ENCODE assay signal across 37 cellular contexts in genomic region chr1:20849100-20849499, GRCh38.
"Had no signal": no experiment of that assay in that cellular context is flagged by ENCODE, and none has a peak within 500 bp of the region (broad histone marks: within the 10 kb centered on the region; RNA-seq: fewer than 3 reads in every experiment).

No MANE protein-coding gene starts in this region.

- H3K4me3 ChIP-seq: body of pancreas, MG63, SJCRH30 had no signal

- H3K9me3 ChIP-seq: body of pancreas, MG63, SJCRH30 had no signal

- H3K4me1 ChIP-seq: body of pancreas, SJCRH30 had no signal

- H3K27me3 ChIP-seq: body of pancreas, MG63, SJCRH30 had no signal

- DNase-seq: activated CD4-positive, alpha-beta memory T cell treated with anti-CD3 and anti-CD28 coated beads, Interleukin-2, amount 10 ng/mL, durations not matched to agents 7 days and 5 days; activated CD4-positive, alpha-beta T cell treated with anti-CD3 and anti-CD28 coated beads for 1 hour; activated CD4-positive, alpha-beta T cell treated with anti-CD3 and anti-CD28 coated beads for 48 hours; activated CD4-positive, CD25-positive, alpha-beta regulatory T cell; activated CD8-positive, alpha-beta memory T cell treated with anti-CD3 and anti-CD28 coated beads for 24 hours; activated CD8-positive, alpha-beta memory T cell treated with anti-CD3 and anti-CD28 coated beads, Interleukin-2, amount 10 ng/mL, durations not matched to agents 7 days and 5 days; activated CD8-positive, alpha-beta memory T cell treated with anti-CD3 and anti-CD28 coated beads, Interleukin-2, amount 50 U/mL, for 48 hours; activated effector memory CD4-positive, alpha-beta T cell treated with Interleukin-2 at 50 U/mL for 16 hours; activated naive CD4-positive, alpha-beta T cell treated with anti-CD3 and anti-CD28 coated beads, Interleukin-2, amount 50 U/mL, for 16 hours; activated naive CD8-positive, alpha-beta T cell treated with anti-CD3 and anti-CD28 coated beads for 36 hours; activated T-cell treated with anti-CD3 and anti-CD28 coated beads, Interleukin-2, amount 50 U/mL, for 48 hours; amygdala; body of pancreas; caudate nucleus; cerebellar nuclear complex; Karpas-422; KBM-7; MG63; NCI-H1048; NCI-H1105 treated with DMSO at 0.1 percent for 48 hours; NCI-H1436; NCI-H1694; NCI-H1930; NCI-H2081 treated with DMSO at 0.1 percent for 48 hours; NCI-H226; NCI-H446 treated with DMSO at 0.1 percent for 48 hours; NCI-H524; NCI-H69; NK-92 treated with Interleukin-12 subunit alpha and Interleukin-12 subunit beta, amount 100 ng/mL, for 24 hours; PC-3; SHP77; SJCRH30; T1000 had no signal

- ATAC-seq: activated CD8-positive, alpha-beta memory T cell treated with anti-CD3 and anti-CD28 coated beads, Interleukin-2, amount 10 ng/mL, durations not matched to agents 7 days and 5 days; body of pancreas had no signal

- H3K27ac ChIP-seq: body of pancreas, SJCRH30, WERI-Rb-1 had no signal

- FAIRE-seq: astrocyte, bronchial epithelial cell, RCC 7860 had no signal
